Comparison of ENCODE assay signal across 7 cellular contexts in the genomic region with DNA sequence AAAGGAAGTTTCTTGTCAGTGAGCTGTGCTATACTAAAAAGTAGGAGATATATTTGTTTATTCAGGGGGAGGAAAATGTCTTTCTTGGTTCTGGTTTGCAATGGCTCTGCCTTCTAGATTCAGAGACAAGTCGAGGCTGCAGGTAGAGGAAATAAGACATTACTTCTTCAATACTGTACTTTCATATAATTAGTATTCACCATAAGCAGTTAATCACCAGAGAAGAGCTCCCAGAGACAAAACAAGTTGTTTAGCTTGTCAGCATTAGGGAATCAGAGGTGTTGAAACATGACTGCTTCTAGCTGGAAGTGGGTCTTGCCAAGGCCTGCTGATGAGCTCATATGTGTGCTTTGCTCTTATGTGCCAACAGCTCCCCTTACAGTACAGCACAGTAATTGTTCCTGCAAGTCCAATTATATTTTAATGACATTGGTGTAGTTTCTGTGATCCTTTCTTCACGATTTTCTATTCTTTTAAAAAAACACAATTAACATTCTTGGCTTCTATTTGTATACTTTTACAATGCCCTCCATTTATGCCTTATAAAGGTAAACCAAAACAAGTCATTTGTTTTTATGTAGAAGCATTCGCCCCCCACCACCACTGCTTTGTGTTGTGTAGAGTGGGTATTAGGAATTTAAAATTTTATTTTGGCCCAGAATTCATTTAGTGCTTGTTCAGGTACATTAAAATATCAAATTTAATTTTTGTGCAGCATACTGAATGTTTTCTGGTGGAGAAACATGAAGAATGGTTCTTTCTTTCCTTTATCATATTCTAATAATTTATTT.
DNase-seq lines count a peak whose midpoint lies in the region; ATAC-seq and TF ChIP-seq lines count a peak whose summit lies in the region.

No MANE protein-coding gene starts in this region.

- H3K4me1 ChIP-seq in HUES48 (ENCODE audit: control insufficient read depth, insufficient read depth, low read length), result peaks cover 56% of the 10 kb centered on the region

- POLR2A ChIA-PET in activated naive CD8-positive, alpha-beta T cell treated with anti-CD3 and anti-CD28 coated beads, Interleukin-2, amount 10 ng/mL, durations not matched to agents 7 days and 5 days (lab: Charles Lee), result interaction anchor here (1.6 kb wide), 1 partner anchor 314 kb away, joined by 6 read pairs; no protein-coding TSS in a partner anchor

- H3K9me3 Mint-ChIP-seq in activated naive CD8-positive, alpha-beta T cell treated with anti-CD3 and anti-CD28 coated beads, Interleukin-2, amount 10 ng/mL, durations not matched to agents 7 days and 5 days, result no peaks in the 10 kb centered on the region

- H3K9me3 ChIP-seq in HUES48 (ENCODE audit: control insufficient read depth, insufficient read depth, low read length), result no peaks in the 10 kb centered on the region

- H3K4me3 ChIP-seq in HUES48 (ENCODE audit: low read depth, low read length), result peak overlapping the region; percentile 9; the same call in 1 of the 2 replicates

- H3K27ac Mint-ChIP-seq in activated naive CD8-positive, alpha-beta T cell treated with anti-CD3 and anti-CD28 coated beads, Interleukin-2, amount 10 ng/mL, durations not matched to agents 7 days and 5 days, result no peak overlapping the region

- no peaks in the 10 kb centered on the region for H3K36me3 Mint-ChIP-seq in activated naive CD8-positive, alpha-beta T cell treated with anti-CD3 and anti-CD28 coated beads, Interleukin-2, amount 10 ng/mL, durations not matched to agents 7 days and 5 days

- no peaks in the 10 kb centered on the region for H3K27me3 Mint-ChIP-seq in activated naive CD8-positive, alpha-beta T cell treated with anti-CD3 and anti-CD28 coated beads, Interleukin-2, amount 10 ng/mL, durations not matched to agents 7 days and 5 days

- no peaks in the 10 kb centered on the region for H3K36me3 ChIP-seq in HUES48 (ENCODE audit: control insufficient read depth, insufficient read depth, low read length)

- ATAC-seq in GM21529 (IDR thresholded peaks at IDR 0.05; ENCODE audit: unreplicated experiment) (peak; percentile 88), omental fat pad (ENCODE audit: low FRiP score) (peak; percentile 98)
- peak; percentile 85 for ATAC-seq in activated naive CD8-positive, alpha-beta T cell treated with anti-CD3 and anti-CD28 coated beads, Interleukin-2, amount 10 ng/mL, durations not matched to agents 7 days and 5 days (ENCODE audit: low read depth)

- H3K9ac ChIP-seq in HUES48 (ENCODE audit: low read depth, low read length), result no peak overlapping the region

- no peak for TF ChIP-seq CTCF in omental fat pad (IDR thresholded peaks at IDR 0.05)

- no peaks in the 10 kb centered on the region for H3K27me3 ChIP-seq in HUES48 (ENCODE audit: control insufficient read depth, insufficient read depth, low read length)

- peak overlapping the region; percentile 59 for H3K27ac ChIP-seq in HUES48 (ENCODE audit: low read depth, low read length)

- no peak overlapping the region for H3K4me3 Mint-ChIP-seq in activated naive CD8-positive, alpha-beta T cell treated with anti-CD3 and anti-CD28 coated beads, Interleukin-2, amount 10 ng/mL, durations not matched to agents 7 days and 5 days

- DNase-seq in GM03348 (ENCODE audit: low spot score) (peak; percentile 84), NOMO-1 (lab: John Stamatoyannopoulos, UW; ENCODE audit: unreplicated experiment in 2 of 2) (peak; percentile 74 to 87), glomerular visceral epithelial cell (ENCODE audit: extremely low spot score) (peak; percentile 90), omental fat pad (ENCODE audit: low spot score) (no peak)
- DNase-seq in activated naive CD8-positive, alpha-beta T cell treated with anti-CD3 and anti-CD28 coated beads, Interleukin-2, amount 10 ng/mL, durations not matched to agents 7 days and 5 days, result no peak

- H3K4me1 Mint-ChIP-seq in activated naive CD8-positive, alpha-beta T cell treated with anti-CD3 and anti-CD28 coated beads, Interleukin-2, amount 10 ng/mL, durations not matched to agents 7 days and 5 days, result peaks cover 4% of the 10 kb centered on the region

Comparison
In these comparisons a context has a peak if more than half of its experiments do, and no peak if none do; other contexts are left out.
1. DNase-seq: peak in GM03348 (single experiment), NOMO-1 (2 of 2) and glomerular visceral epithelial cell (single experiment); none in activated naive CD8-positive, alpha-beta T cell treated with anti-CD3 and anti-CD28 coated beads, Interleukin-2, amount 10 ng/mL, durations not matched to agents 7 days and 5 days (single experiment) and omental fat pad (single experiment).
2. Peak in every context shown above with its lines, with median percentiles within 50 percentile points of each other: ATAC-seq.